In the genomic region with DNA sequence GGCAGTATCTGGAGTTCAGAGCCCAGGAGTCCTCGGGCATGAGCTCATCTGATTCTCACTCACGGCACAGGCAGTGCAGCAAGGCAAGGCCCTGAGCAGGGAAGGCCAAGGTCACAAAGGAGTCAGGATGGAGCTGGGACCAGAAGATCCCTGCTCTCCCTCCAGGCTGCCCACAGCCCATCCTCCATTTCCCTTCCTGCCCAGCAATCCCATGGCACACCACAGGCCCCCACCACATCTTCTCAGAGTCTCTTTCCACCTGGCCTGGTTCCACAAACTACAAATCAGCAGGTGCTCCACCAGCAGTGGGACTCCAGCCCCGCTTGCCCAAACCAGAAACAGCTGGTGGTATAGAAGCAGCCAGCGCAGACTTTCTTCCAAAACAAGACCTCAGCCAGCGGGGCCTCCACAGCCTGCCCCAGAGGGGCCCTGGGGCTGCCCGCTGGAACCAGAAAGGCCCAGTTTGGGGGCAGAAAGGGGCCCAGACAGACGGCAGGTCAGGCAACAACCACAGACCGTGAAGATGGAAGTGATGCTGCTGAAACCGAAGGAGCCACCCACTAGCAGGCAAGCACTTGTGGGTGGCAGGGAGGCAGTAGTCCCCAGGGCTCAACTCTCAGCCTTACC, we compare ENCODE assay signal across 8 cellular contexts. TPM values are rescaled to one million over a fixed set of nuclear protein-coding genes. Genes with fewer than 3 reads are reported as not detected.
DNase-seq lines count a peak whose midpoint lies in the region; ATAC-seq and TF ChIP-seq lines count a peak whose summit lies in the region.

No MANE protein-coding gene starts in this region.

- H3K4me2 ChIP-seq in BLaER1 = peak overlapping the region; percentile 69

- peaks cover 69% of the 10 kb centered on the region for H3K4me1 ChIP-seq in BLaER1
- peaks cover 85% of the 10 kb centered on the region for H3K4me1 ChIP-seq in psoas muscle

- H3K27me3 ChIP-seq in BLaER1 = no peaks in the 10 kb centered on the region
- no peaks in the 10 kb centered on the region for H3K27me3 ChIP-seq in psoas muscle (ENCODE audit: insufficient read depth in 3 of 3, low read length in 2 of 3)

- H3K4me3 Mint-ChIP-seq in activated naive CD8-positive, alpha-beta T cell treated with anti-CD3 and anti-CD28 coated beads, Interleukin-2, amount 50 U/mL, for 24 hours = peak overlapping the region; percentile 55

- H3K36me3 Mint-ChIP-seq in activated naive CD8-positive, alpha-beta T cell treated with anti-CD3 and anti-CD28 coated beads, Interleukin-2, amount 50 U/mL, for 24 hours (ENCODE audit: low read depth) = peaks cover 36% of the 10 kb centered on the region

- 13 to 20% (median 13%) methylated on average over 9 of the region's 9 CpGs for WGBS in psoas muscle, 3 donors

- ATAC-seq in GM19023 (IDR thresholded peaks at IDR 0.05; ENCODE audit: unreplicated experiment) (peak; percentile 61), HG03135 (IDR thresholded peaks at IDR 0.05; ENCODE audit: unreplicated experiment) (peak; percentile 50), psoas muscle (peak; percentile 57 to 77 (median 64))
- peak; percentile 83 for ATAC-seq in activated naive CD8-positive, alpha-beta T cell treated with anti-CD3 and anti-CD28 coated beads, Interleukin-2, amount 50 U/mL, for 24 hours

- no peaks in the 10 kb centered on the region for H3K27me3 Mint-ChIP-seq in activated naive CD8-positive, alpha-beta T cell treated with anti-CD3 and anti-CD28 coated beads, Interleukin-2, amount 50 U/mL, for 24 hours

- TF ChIP-seq CTCF in psoas muscle (IDR thresholded peaks at IDR 0.05) = no peak

- H3K9ac ChIP-seq in BLaER1 = peak overlapping the region; percentile 15

- no peaks in the 10 kb centered on the region for H3K9me3 Mint-ChIP-seq in activated naive CD8-positive, alpha-beta T cell treated with anti-CD3 and anti-CD28 coated beads, Interleukin-2, amount 50 U/mL, for 24 hours

- H3K4me1 Mint-ChIP-seq in activated naive CD8-positive, alpha-beta T cell treated with anti-CD3 and anti-CD28 coated beads, Interleukin-2, amount 50 U/mL, for 24 hours = peaks cover 99% of the 10 kb centered on the region

- no peaks in the 10 kb centered on the region for H3K9me3 ChIP-seq in BLaER1
- no peaks in the 10 kb centered on the region for H3K9me3 ChIP-seq in psoas muscle

- peak; percentile 77 for DNase-seq in activated naive CD8-positive, alpha-beta T cell treated with anti-CD3 and anti-CD28 coated beads, Interleukin-2, amount 50 U/mL, for 24 hours
- DNase-seq in psoas muscle (peak; percentile 34 to 67), head of caudate nucleus (no peak), HUDEP-2 (lab: John Stamatoyannopoulos, UW; ENCODE audit: unreplicated experiment in 76 of 76) (no peak), NOMO-1 (lab: John Stamatoyannopoulos, UW; ENCODE audit: unreplicated experiment in 2 of 2) (no peak)

- intact Hi-C loops in psoas muscle (cut with DNase I) (no loop called here), head of caudate nucleus (cut with DNase I) (no loop called here)

- H3K36me3 ChIP-seq in BLaER1 (peaks cover 65% of the 10 kb centered on the region), psoas muscle (ENCODE audit: insufficient read depth in 1 of 2, low read depth in 1 of 2) (peaks cover 0 to 6% of the 10 kb centered on the region in 2 donors)

- peak overlapping the region; percentile 83 for H3K27ac Mint-ChIP-seq in activated naive CD8-positive, alpha-beta T cell treated with anti-CD3 and anti-CD28 coated beads, Interleukin-2, amount 50 U/mL, for 24 hours

- peaks cover 100% of the 10 kb centered on the region for H4K20me1 ChIP-seq in BLaER1

- H3K4me3 ChIP-seq in BLaER1 = no peak overlapping the region
- H3K4me3 ChIP-seq in psoas muscle = peak overlapping the region; percentile 7

- peak overlapping the region; percentile 50 for H3K27ac ChIP-seq in BLaER1
- H3K27ac ChIP-seq in psoas muscle = peak overlapping the region; percentile 81

RNA-seq across cellular contexts. Expression of a gene that starts 12.2 kb away (rescaled TPM):
- total RNA-seq in psoas muscle = 100 to 1,000 TPM; 114 to 218 (median 149) TPM
- 100 to 1,000 TPM in 2 of 3 donors, 10 to 100 TPM in 1; 55.5 to 167 (median 106) TPM for polyA plus RNA-seq in psoas muscle

RNA-seq across cellular contexts. Expression of a gene that starts 48.3 kb away (rescaled TPM):
- total RNA-seq in psoas muscle = 100 to 1,000 TPM; 447 to 852 (median 690) TPM
- polyA plus RNA-seq in psoas muscle = 100 to 1,000 TPM; 551 to 766 (median 552) TPM

Comparison
In these comparisons a context has a peak if more than half of its experiments do, and no peak if none do; other contexts are left out.
1. DNase-seq: peak in activated naive CD8-positive, alpha-beta T cell treated with anti-CD3 and anti-CD28 coated beads, Interleukin-2, amount 50 U/mL, for 24 hours (single experiment) and psoas muscle (2 of 2); none in head of caudate nucleus (0 of 42), HUDEP-2 (0 of 76) and NOMO-1 (0 of 2).
2. Peak in every context shown above with its lines, with median percentiles within 50 percentile points of each other: ATAC-seq.